ENCODE assay signal across 14 cellular contexts in the genomic region with DNA sequence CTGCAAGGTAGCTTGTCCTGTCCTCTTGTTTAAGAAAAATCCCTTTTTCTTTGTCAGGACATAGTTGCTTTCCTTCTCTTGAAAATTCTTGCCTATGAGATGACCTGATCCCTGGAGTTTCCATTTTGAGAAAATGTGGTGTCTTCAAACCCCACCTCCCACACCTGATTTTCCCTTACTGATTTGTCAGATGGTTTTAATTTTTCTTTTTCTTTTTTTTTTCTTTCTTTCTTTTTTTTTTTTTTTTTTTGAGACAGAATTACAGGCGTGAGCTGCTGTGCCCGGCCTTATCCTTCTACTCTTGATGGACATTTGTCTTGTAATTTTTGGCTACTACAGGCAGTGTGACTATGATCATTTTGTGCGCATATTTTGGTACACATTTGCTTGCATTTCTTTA. TPM values are rescaled to one million over a fixed set of nuclear protein-coding genes. Genes with fewer than 3 reads are reported as not detected.
A peak's percentile ranks its signal among the peaks of the same experiment; 100 is the strongest.
DNase-seq lines count a peak whose midpoint lies in the region; ATAC-seq and TF ChIP-seq lines count a peak whose summit lies in the region.
"Had no signal": no experiment of that assay in that cellular context is flagged by ENCODE, and none has a peak within 500 bp of the region (broad histone marks: within the 10 kb centered on the region; RNA-seq: fewer than 3 reads in every experiment).

No MANE protein-coding gene starts in this region.

- H3K4me3 ChIP-seq in heart right ventricle (peak overlapping the region in 6 of 10 donors; percentile 69 to 81 (median 76)), WERI-Rb-1 (ENCODE audit: low read depth, low read length) (0 out of 2 replicates have a peak overlapping the region, but pooled peaks have one; percentile 83), iPS-20b (ENCODE audit: low read length) (peak overlapping the region; percentile 93), thoracic aorta (peak overlapping the region; percentile 97)

- DNase-seq in heart right ventricle: no peak
- DNase-seq in Right ventricle myocardium superior: no peak
- no peak for DNase-seq in WERI-Rb-1
- DNase-seq in thoracic aorta (ENCODE audit: low spot score): no peak
- DNase-seq in foreskin keratinocyte: no peak
- DNase-seq in GM20000 (ENCODE audit: low spot score): no peak
- DNase-seq in NCI-H2029 treated with DMSO at 0.1 percent for 48 hours (lab: John Stamatoyannopoulos, UW): no peak
- DNase-seq: activated naive CD4-positive, alpha-beta T cell treated with Interleukin-2 at 50 U/mL for 16 hours; HCEC 1CT; NCI-H226; stimulated activated CD4-positive, alpha-beta T cell treated with anti-CD3 and anti-CD28 coated beads, Interleukin-1b, Interleukin-23, amount 100 ng/mL, for 48 hours; stimulated activated naive CD8-positive, alpha-beta T cell treated with anti-CD3 and anti-CD28 coated beads, Interleukin-15, Interleukin-2, amounts not matched to agents 100 U/mL and 50 U/mL, for 24 hours had no signal

- ATAC-seq in heart right ventricle: no peak
- ATAC-seq in Right ventricle myocardium superior (ENCODE audit: poor library complexity): no peak
- ATAC-seq in thoracic aorta (ENCODE audit: insufficient number of reproducible peaks, low FRiP score, low read depth): no peak
- no peak for ATAC-seq in foreskin keratinocyte
- ATAC-seq: natural killer cell treated with Interleukin-12 subunit alpha and Interleukin-12 subunit beta and Interleukin-15 and Interleukin-18, amount 100 ng/mL, for 72 hours; stimulated activated naive CD8-positive, alpha-beta T cell treated with anti-CD3 and anti-CD28 coated beads, Interleukin-15, Interleukin-2, amounts not matched to agents 100 U/mL and 50 U/mL, for 24 hours had no signal

- peaks cover 0 to 58% (median 2%) of the 10 kb centered on the region in 11 donors for H3K9me3 ChIP-seq in heart right ventricle
- H3K9me3 ChIP-seq in WERI-Rb-1 (ENCODE audit: severe bottlenecking): no peaks in the 10 kb centered on the region
- H3K9me3 ChIP-seq in iPS-20b (ENCODE audit: insufficient read depth, low read depth, low read length): peaks cover 33% of the 10 kb centered on the region
- peaks cover 16% of the 10 kb centered on the region for H3K9me3 ChIP-seq in thoracic aorta

- H3K36me3 ChIP-seq in heart right ventricle (peaks cover 0 to 56% (median 18%) of the 10 kb centered on the region in 9 donors), WERI-Rb-1 (peaks cover 13% of the 10 kb centered on the region), iPS-20b (ENCODE audit: insufficient read depth, low read depth, low read length) (peaks cover 23% of the 10 kb centered on the region), thoracic aorta (peaks cover 21% of the 10 kb centered on the region)

- WGBS in heart right ventricle, 2 donors: 96 to 98% methylated on average over 3 of the region's 3 CpGs

- peak overlapping the region; percentile 90; the same call in 1 of the 2 replicates for H3K9ac ChIP-seq in iPS-20b (ENCODE audit: low read depth, low read length)

- H3K4me1 ChIP-seq in heart right ventricle: peaks cover 0 to 32% (median 17%) of the 10 kb centered on the region in 9 donors
- H3K4me1 ChIP-seq in iPS-20b (ENCODE audit: insufficient read depth, low read length): peaks cover 3% of the 10 kb centered on the region; the same call in 1 of the 2 replicates
- peaks cover 8 to 18% of the 10 kb centered on the region in 2 donors for H3K4me1 ChIP-seq in thoracic aorta (ENCODE audit: control insufficient read depth in 1 of 2, low read depth in 2 of 2)
- H3K4me1 ChIP-seq in foreskin keratinocyte: no peaks in the 10 kb centered on the region

- TF ChIP-seq CTCF in heart right ventricle (IDR thresholded peaks at IDR 0.05) (no peak), WERI-Rb-1 (IDR thresholded peaks at IDR 0.05; ENCODE audit: low read depth, low read length) (no peak), thoracic aorta (IDR thresholded peaks at IDR 0.05) (no peak), foreskin keratinocyte (conservative IDR thresholded peaks at IDR 0.05) (no peak), GM20000 (IDR thresholded peaks at IDR 0.05; ENCODE audit: extremely low read depth, missing control alignments) (no peak)

- intact Hi-C loops in heart right ventricle (cut with DNase I) (loop anchor here in 4 of 10 donors (2.0 to 5.0 kb wide), 3 partner anchors 65 to 945 kb away; partner anchors contain the start of genes ZNF568 (in 2 of the 4), ZNF829 (in 2 of the 4), TYROBP (in 1 of the 4) and ZNF850 (in 1 of the 4)), Right ventricle myocardium superior (cut with DNase I) (no loop called here)

- H3K27me3 ChIP-seq in heart right ventricle: no peaks in the 10 kb centered on the region
- no peaks in the 10 kb centered on the region for H3K27me3 ChIP-seq in WERI-Rb-1 (ENCODE audit: insufficient read depth, low read depth, severe bottlenecking)
- H3K27me3 ChIP-seq in iPS-20b (ENCODE audit: insufficient read depth, low read length): no peaks in the 10 kb centered on the region
- no peaks in the 10 kb centered on the region for H3K27me3 ChIP-seq in thoracic aorta (replicated peaks; ENCODE audit: insufficient read depth)
- no peaks in the 10 kb centered on the region for H3K27me3 ChIP-seq in foreskin keratinocyte

- H3K27ac ChIP-seq in heart right ventricle (no peak overlapping the region), WERI-Rb-1 (no peak overlapping the region), iPS-20b (ENCODE audit: low read length) (no peak overlapping the region), thoracic aorta (no peak overlapping the region), foreskin keratinocyte (no peak overlapping the region)

RNA-seq across cellular contexts. Expression of gene ZNF345, which starts 1.2 kb away (rescaled TPM):
- 1 to 10 TPM; 2.2 to 4.5 (median 3.0) TPM for total RNA-seq in heart right ventricle
- 1 to 10 TPM; 1.4 to 3.7 TPM for polyA plus RNA-seq in heart right ventricle
- total RNA-seq in Right ventricle myocardium superior: 2.4 TPM
- 1 to 10 TPM; 5.7 to 9.7 TPM for total RNA-seq in thoracic aorta
- total RNA-seq in foreskin keratinocyte: 1.1 and 1.3 TPM in 2 replicates
- 0.29 and 0.47 TPM in 2 replicates for polyA plus RNA-seq in foreskin keratinocyte

RNA-seq across cellular contexts. Expression of gene ZNF790, which starts 13.7 kb away (rescaled TPM):
- 10 to 100 TPM in 3 of 10 donors, 1 to 10 TPM in 7; 4.5 to 11.8 (median 8.7) TPM for total RNA-seq in heart right ventricle
- 1 to 10 TPM; 2.3 to 3.2 TPM for polyA plus RNA-seq in heart right ventricle
- total RNA-seq in Right ventricle myocardium superior: 9.8 TPM
- 1 to 10 TPM; 7.4 to 8.8 TPM for total RNA-seq in thoracic aorta
- total RNA-seq in foreskin keratinocyte: 6.1 and 6.5 TPM in 2 replicates
- polyA plus RNA-seq in foreskin keratinocyte: 2.6 and 2.9 TPM in 2 replicates
